28 cellular contexts compared by ENCODE assay signal in the genomic region with DNA sequence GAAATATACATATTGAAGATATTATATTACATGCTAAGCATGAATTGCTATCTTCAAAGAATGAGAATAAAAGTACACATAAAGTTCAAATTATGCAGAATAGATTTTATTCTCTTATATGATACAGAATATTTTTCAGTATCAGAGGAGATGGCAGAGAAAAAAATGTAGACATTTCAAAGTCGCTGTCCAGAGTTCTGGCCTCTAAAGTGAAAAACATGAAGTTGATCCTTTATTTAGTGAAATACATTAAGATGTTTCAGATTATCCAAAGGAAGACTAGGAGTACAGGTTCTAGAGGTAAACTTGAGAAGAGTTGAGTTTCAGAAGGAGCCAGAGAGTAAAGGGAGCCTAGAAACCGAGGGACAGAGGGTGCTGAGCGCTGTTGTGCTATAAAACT.
"Had no signal": no experiment of that assay in that cellular context is flagged by ENCODE, and none has a peak within 500 bp of the region (broad histone marks: within the 10 kb centered on the region; RNA-seq: fewer than 3 reads in every experiment).

No MANE protein-coding gene starts in this region.

- H3K27me3 ChIP-seq: neural progenitor cell, ovary, right lobe of liver, sigmoid colon, thyroid gland, tibial nerve, upper lobe of left lung had no signal

- H3K4me3 ChIP-seq: neural progenitor cell, ovary, psoas muscle, right lobe of liver, sigmoid colon, stomach, thoracic aorta, thyroid gland, tibial nerve, upper lobe of left lung had no signal

- H2AFZ ChIP-seq: neural progenitor cell, parathyroid adenoma had no signal

- H3K27ac ChIP-seq: neural progenitor cell, ovary, parathyroid adenoma, psoas muscle, right lobe of liver, sigmoid colon, stomach, thoracic aorta, thyroid gland, tibial nerve, upper lobe of left lung had no signal

- H3K9me3 Mint-ChIP-seq: neural progenitor cell; stimulated activated effector memory CD8-positive, alpha-beta T cell treated with anti-CD3 and anti-CD28 coated beads, Interleukin-12 subunit alpha, Interleukin-12 subunit beta, amount 100 ng/mL, for 72 hours; stimulated activated naive CD8-positive, alpha-beta T cell treated with anti-CD3 and anti-CD28 coated beads, Interleukin-15, Interleukin-2, amounts not matched to agents 100 ng/mL and 50 ng/mL, for 24 hours had no signal

- H3K36me3 ChIP-seq: neural progenitor cell, ovary, right lobe of liver, sigmoid colon, stomach, thoracic aorta, thyroid gland, tibial nerve, upper lobe of left lung had no signal

- H3K4me1 Mint-ChIP-seq: natural killer cell; nephron; stimulated activated effector memory CD8-positive, alpha-beta T cell treated with anti-CD3 and anti-CD28 coated beads, Interleukin-12 subunit alpha, Interleukin-12 subunit beta, amount 100 ng/mL, for 72 hours; stimulated activated naive B cell treated with anti-CD40 and anti-IgM and Interleukin-4, amounts not matched to agents 10 μg/mL and 1 μg/mL and 100 μg/mL, for 72 hours had no signal

- H3K36me3 Mint-ChIP-seq: natural killer cell; neural progenitor cell; stimulated activated effector memory CD8-positive, alpha-beta T cell treated with anti-CD3 and anti-CD28 coated beads, Interleukin-12 subunit alpha, Interleukin-12 subunit beta, amount 100 ng/mL, for 72 hours; stimulated activated naive B cell treated with anti-CD40 and anti-IgM and Interleukin-4, amounts not matched to agents 10 μg/mL and 1 μg/mL and 100 μg/mL, for 72 hours had no signal

- DNase-seq: natural killer cell; occipital lobe; ovary; posterior cingulate gyrus; psoas muscle; right cardiac atrium; right lobe of liver; sigmoid colon; small intestine; stimulated activated CD4-positive, alpha-beta T cell treated with anti-CD3 and anti-CD28 coated beads, Interleukin-15, amount 100 ng/mL, for 24 hours; stimulated activated CD4-positive, alpha-beta T cell treated with anti-CD3 and anti-CD28 coated beads, Interleukin-2, amount 100 ng/mL, for 24 hours; stimulated activated CD4-positive, alpha-beta T cell treated with anti-CD3 and anti-CD28 coated beads, Interleukin-2, amount 100 ng/mL, for 48 hours; stimulated activated CD4-positive, alpha-beta T cell treated with anti-CD3 and anti-CD28 coated beads, Interleukin-4, amount 100 ng/mL, for 24 hours; stimulated activated naive B cell treated with anti-CD40 and anti-IgM and Interleukin-4, amounts not matched to agents 10 μg/mL and 1 μg/mL and 100 μg/mL, for 72 hours; stimulated activated naive CD4-positive, alpha-beta T cell treated with Interleukin-2 at 50 U/mL for 16 hours; stomach; thyroid gland; trophoblast cell; upper lobe of left lung had no signal

- H3K4me1 ChIP-seq: neural progenitor cell, parathyroid adenoma, psoas muscle, sigmoid colon, stomach, thyroid gland, tibial nerve, upper lobe of left lung had no signal

- FAIRE-seq: small intestine, urothelium cell line had no signal

- H3K27ac Mint-ChIP-seq: natural killer cell; nephron; neural progenitor cell; progenitor cell of endocrine pancreas; stimulated activated effector memory CD8-positive, alpha-beta T cell treated with anti-CD3 and anti-CD28 coated beads, Interleukin-12 subunit alpha, Interleukin-12 subunit beta, amount 100 ng/mL, for 72 hours; stimulated activated naive B cell treated with anti-CD40 and anti-IgM and Interleukin-4, amounts not matched to agents 10 μg/mL and 1 μg/mL and 100 μg/mL, for 72 hours; stimulated activated naive CD8-positive, alpha-beta T cell treated with anti-CD3 and anti-CD28 coated beads, Interleukin-15, Interleukin-2, amounts not matched to agents 100 ng/mL and 50 ng/mL, for 24 hours had no signal

- H3K79me2 ChIP-seq: parathyroid adenoma had no signal

- ATAC-seq: natural killer cell; psoas muscle; right cardiac atrium; right lobe of liver; stimulated activated effector memory CD8-positive, alpha-beta T cell treated with anti-CD3 and anti-CD28 coated beads, Interleukin-12 subunit alpha, Interleukin-12 subunit beta, amount 100 ng/mL, for 72 hours; stimulated activated naive B cell treated with anti-CD40 and anti-IgM and Interleukin-4, amounts not matched to agents 10 μg/mL and 1 μg/mL and 100 μg/mL, for 72 hours had no signal

- H3K4me3 Mint-ChIP-seq: natural killer cell; nephron; neural progenitor cell; stimulated activated effector memory CD8-positive, alpha-beta T cell treated with anti-CD3 and anti-CD28 coated beads, Interleukin-12 subunit alpha, Interleukin-12 subunit beta, amount 100 ng/mL, for 72 hours; stimulated activated naive B cell treated with anti-CD40 and anti-IgM and Interleukin-4, amounts not matched to agents 10 μg/mL and 1 μg/mL and 100 μg/mL, for 72 hours; stimulated activated naive CD8-positive, alpha-beta T cell treated with anti-CD3 and anti-CD28 coated beads, Interleukin-15, Interleukin-2, amounts not matched to agents 100 ng/mL and 50 ng/mL, for 24 hours had no signal

- H3K9me3 ChIP-seq: ovary, psoas muscle, right lobe of liver, stomach, thoracic aorta, thyroid gland, tibial nerve, upper lobe of left lung had no signal

- H3K4me2 ChIP-seq: neural progenitor cell had no signal
